ENCODE assay signal across 14 cellular contexts in genomic region chr14:76191297-76191696, GRCh38. TPM values are rescaled to one million over a fixed set of nuclear protein-coding genes. Genes with fewer than 3 reads are reported as not detected.
DNase-seq lines count a peak whose midpoint lies in the region; ATAC-seq and TF ChIP-seq lines count a peak whose summit lies in the region.
"Had no signal": no experiment of that assay in that cellular context is flagged by ENCODE, and none has a peak within 500 bp of the region (broad histone marks: within the 10 kb centered on the region; RNA-seq: fewer than 3 reads in every experiment).

No MANE protein-coding gene starts in this region.

- H3F3A ChIP-seq in SK-N-SH (replicated peaks; ENCODE audit: insufficient read depth) = no peaks in the 10 kb centered on the region

- H3K79me2 ChIP-seq in OCI-LY7 (ENCODE audit: insufficient read depth, low read depth, low read length) (no peaks in the 10 kb centered on the region), SK-N-SH (ENCODE audit: insufficient read depth) (peaks cover 25% of the 10 kb centered on the region; the same call in 1 of the 2 replicates)

- H4K20me1 ChIP-seq in OCI-LY7 (ENCODE audit: insufficient read depth, low read length) = no peaks in the 10 kb centered on the region
- no peaks in the 10 kb centered on the region; the same call in 1 of the 2 replicates for H4K20me1 ChIP-seq in SK-N-SH (ENCODE audit: insufficient read depth)

- TF ChIP-seq RAD21 in SK-N-SH (IDR thresholded peaks at IDR 0.05; ENCODE audit: low read length) = no peak

- DNase-seq in OCI-LY7 (ENCODE audit: low spot score) = peak; percentile 8
- peak in 1 of 2 donors; percentile 7 for DNase-seq in heart right ventricle
- DNase-seq in stimulated activated naive B cell treated with anti-CD40 and anti-IgM and Interleukin-4, amounts not matched to agents 10 μg/mL and 1 μg/mL and 100 μg/mL, for 72 hours = no peak
- DNase-seq in WERI-Rb-1 = no peak
- DNase-seq in SK-N-SH = no peak
- DNase-seq in activated CD4-positive, CD25-positive, alpha-beta regulatory T cell treated with anti-CD3 and anti-CD28 coated beads, Interleukin-2, amount 50 U/mL, for 72 hours = no peak
- DNase-seq: CD8-positive, alpha-beta memory T cell; effector CD4-positive, alpha-beta T cell; H9; NCI-H1048; NCI-H446; stimulated activated CD4-positive, alpha-beta T cell treated with anti-CD3 and anti-CD28 coated beads, Interleukin-4, amount 100 ng/mL, for 1 hour had no signal

- H3K9me2 ChIP-seq in OCI-LY7 (ENCODE audit: insufficient read depth, low read length) (no peaks in the 10 kb centered on the region), SK-N-SH (no peaks in the 10 kb centered on the region)

- no peak overlapping the region for H2AFZ ChIP-seq in OCI-LY7 (ENCODE audit: low read length)
- H2AFZ ChIP-seq in SK-N-SH (ENCODE audit: low read depth) = no peak overlapping the region

- BruUV-seq in OCI-LY7 (replicated peaks; lab: Mats Ljungman, UMichigan) = no TSS peak

- H3K36me3 ChIP-seq in OCI-LY7 (ENCODE audit: insufficient read depth, low read length) = peaks cover 93% of the 10 kb centered on the region
- H3K36me3 ChIP-seq in heart right ventricle = peaks cover 0 to 98% (median 21%) of the 10 kb centered on the region in 9 donors
- H3K36me3 ChIP-seq in WERI-Rb-1 = peaks cover 47% of the 10 kb centered on the region
- peaks cover 72 to 78% of the 10 kb centered on the region in 2 experiments for H3K36me3 ChIP-seq in SK-N-SH (replicated peaks in 1 of 2; ENCODE audit: control insufficient read depth in 1 of 2, insufficient read depth in 2 of 2, low read length in 1 of 2)

- 83 to 90% methylated on average over 2 of the region's 2 CpGs for WGBS in heart right ventricle, 2 donors
- WGBS in SK-N-SH (ENCODE audit: low lambda C conversion rate) = 91% methylated on average over 2 of the region's 2 CpGs

- no peak overlapping the region for H3K4me3 Mint-ChIP-seq in stimulated activated naive B cell treated with anti-CD40 and anti-IgM and Interleukin-4, amounts not matched to agents 10 μg/mL and 1 μg/mL and 100 μg/mL, for 72 hours
- H3K4me3 Mint-ChIP-seq: brain; CD8-positive, alpha-beta memory T cell; H9 had no signal

- CTCF ChIA-PET in OCI-LY7 (lab: Charles Lee; ENCODE audit: unreplicated experiment) (no interaction called here), SK-N-SH (lab: Yijun Ruan, JAX) (interaction anchor here (1.2 to 1.8 kb wide), 2 partner anchors 10 to 31 kb away, joined by 3 to 8 read pairs; no protein-coding TSS in a partner anchor)

- POLR2A ChIA-PET in OCI-LY7 (lab: Charles Lee) (interaction anchor here (0.7 kb wide), 3 partner anchors 17 to 516 kb away, joined by 4 to 5 read pairs (median 4); no protein-coding TSS in a partner anchor), SK-N-SH (lab: Yijun Ruan, JAX) (no interaction called here)

- no peak overlapping the region for H3K27ac ChIP-seq in OCI-LY7 (ENCODE audit: low read depth, low read length, poor library complexity, severe bottlenecking)
- H3K27ac ChIP-seq in heart right ventricle = peak overlapping the region in 1 of 10 donors; percentile 55
- no peak overlapping the region for H3K27ac ChIP-seq in WERI-Rb-1
- H3K27ac ChIP-seq in SK-N-SH (ENCODE audit: low read depth in 2 of 2, low read length in 1 of 2) = no peak overlapping the region

- TF ChIP-seq CTCF in OCI-LY7 (conservative IDR thresholded peaks at IDR 0.05; ENCODE audit: low read length) = no peak
- TF ChIP-seq CTCF in heart right ventricle (IDR thresholded peaks at IDR 0.05) = no peak
- TF ChIP-seq CTCF in WERI-Rb-1 (IDR thresholded peaks at IDR 0.05; ENCODE audit: low read depth, low read length) = no peak
- TF ChIP-seq CTCF in SK-N-SH (IDR thresholded peaks at IDR 0.05) = no peak

- no peak for TF ChIP-seq EP300 in SK-N-SH (IDR thresholded peaks at IDR 0.05; ENCODE audit: borderline replicate concordance in 1 of 2, low read depth in 1 of 2, low read length in 1 of 2)

- H3K4me3 ChIP-seq in OCI-LY7 (ENCODE audit: low read depth, low read length, poor library complexity, severe bottlenecking) (no peak overlapping the region), heart right ventricle (no peak overlapping the region), WERI-Rb-1 (ENCODE audit: low read depth, low read length) (no peak overlapping the region), SK-N-SH (ENCODE audit: low read depth in 2 of 2, low read length in 1 of 2) (no peak overlapping the region)

- peak; percentile 33 for ATAC-seq in GM18868 (IDR thresholded peaks at IDR 0.05; ENCODE audit: unreplicated experiment)
- peak in 6 of 8 donors; percentile 47 to 82 (median 64) for ATAC-seq in heart right ventricle
- ATAC-seq in stimulated activated naive B cell treated with anti-CD40 and anti-IgM and Interleukin-4, amounts not matched to agents 10 μg/mL and 1 μg/mL and 100 μg/mL, for 72 hours (replicated peaks) = peak in 1 of 2 donors; percentile 42

- intact Hi-C loops in OCI-LY7 (cut with micrococcal nuclease; ENCODE audit: unreplicated experiment) = no loop called here
- intact Hi-C loops in heart right ventricle (cut with DNase I) = no loop called here

- H3K9ac ChIP-seq in SK-N-SH = no peak overlapping the region

- H3K9me3 ChIP-seq in OCI-LY7 (ENCODE audit: low read length) = no peaks in the 10 kb centered on the region
- no peaks in the 10 kb centered on the region for H3K9me3 ChIP-seq in heart right ventricle
- no peaks in the 10 kb centered on the region for H3K9me3 ChIP-seq in WERI-Rb-1 (ENCODE audit: severe bottlenecking)
- H3K9me3 ChIP-seq in SK-N-SH = no peaks in the 10 kb centered on the region

- no peaks in the 10 kb centered on the region for H3K9me3 Mint-ChIP-seq in stimulated activated naive B cell treated with anti-CD40 and anti-IgM and Interleukin-4, amounts not matched to agents 10 μg/mL and 1 μg/mL and 100 μg/mL, for 72 hours
- H3K9me3 Mint-ChIP-seq: CD8-positive, alpha-beta memory T cell; H9 had no signal

- H3K4me2 ChIP-seq in OCI-LY7 (ENCODE audit: low read length) (peak overlapping the region; percentile 31), SK-N-SH (no peak overlapping the region)

- peak overlapping the region; percentile 21 for H3K27ac Mint-ChIP-seq in stimulated activated naive B cell treated with anti-CD40 and anti-IgM and Interleukin-4, amounts not matched to agents 10 μg/mL and 1 μg/mL and 100 μg/mL, for 72 hours
- H3K27ac Mint-ChIP-seq: brain had no signal

- H3K27me3 Mint-ChIP-seq in stimulated activated naive B cell treated with anti-CD40 and anti-IgM and Interleukin-4, amounts not matched to agents 10 μg/mL and 1 μg/mL and 100 μg/mL, for 72 hours = no peaks in the 10 kb centered on the region
- H3K27me3 Mint-ChIP-seq: brain; CD8-positive, alpha-beta memory T cell had no signal

- H3K36me3 Mint-ChIP-seq in stimulated activated naive B cell treated with anti-CD40 and anti-IgM and Interleukin-4, amounts not matched to agents 10 μg/mL and 1 μg/mL and 100 μg/mL, for 72 hours = peaks cover 31 to 44% of the 10 kb centered on the region in 2 donors

- H3K4me1 ChIP-seq in OCI-LY7 (ENCODE audit: insufficient read depth, low read length, poor library complexity, severe bottlenecking) (peaks cover 24% of the 10 kb centered on the region), heart right ventricle (peaks cover 0 to 17% (median 0%) of the 10 kb centered on the region in 9 donors), SK-N-SH (ENCODE audit: control insufficient read depth in 1 of 2, insufficient read depth in 2 of 2, low read depth in 1 of 2, low read length in 1 of 2) (peaks cover 0 to 10% of the 10 kb centered on the region in 2 experiments; a peak in 2 of 4 replicates)

- peaks cover 16 to 44% of the 10 kb centered on the region in 2 donors for H3K4me1 Mint-ChIP-seq in stimulated activated naive B cell treated with anti-CD40 and anti-IgM and Interleukin-4, amounts not matched to agents 10 μg/mL and 1 μg/mL and 100 μg/mL, for 72 hours

- H3K27me3 ChIP-seq in heart right ventricle = no peaks in the 10 kb centered on the region
- H3K27me3 ChIP-seq in WERI-Rb-1 (ENCODE audit: insufficient read depth, low read depth, severe bottlenecking) = no peaks in the 10 kb centered on the region
- no peaks in the 10 kb centered on the region for H3K27me3 ChIP-seq in SK-N-SH (ENCODE audit: insufficient read depth)

TF ChIP-seq in SK-N-SH, 30 proteins besides CTCF, POLR2A, EP300 and RAD21 (continues in another document):
- no peak for TF ChIP-seq JUND (IDR thresholded peaks at IDR 0.05)
- TF ChIP-seq RXRA (IDR thresholded peaks at IDR 0.05; ENCODE audit: borderline replicate concordance, low read depth) = no peak
- TF ChIP-seq REST (IDR thresholded peaks at IDR 0.05; ENCODE audit: low read depth, low read length) = no peak

RNA-seq across cellular contexts. Expression of gene GPATCH2L, which starts 39.6 kb away (rescaled TPM):
- 41.9 and 70.4 TPM in 2 replicates for total RNA-seq in OCI-LY7 (2014; rRNA removed; shearing (Covaris generic))
- 59.0 and 67.2 TPM in 2 replicates for total RNA-seq in OCI-LY7 (2022)
- total RNA-seq in heart right ventricle = 10 to 100 TPM; 20.1 to 27.9 (median 25.1) TPM
- polyA plus RNA-seq in heart right ventricle = 1 to 10 TPM; 4.6 to 5.3 TPM
- polyA plus RNA-seq in SK-N-SH (2012; rRNA removed) = 17.7 and 28.5 TPM in 2 replicates
- 11.7 and 15.1 TPM in 2 replicates for polyA plus RNA-seq in SK-N-SH (2012; cell fraction: cytosol; rRNA removed)
- 60.5 and 61.7 TPM in 2 replicates for polyA plus RNA-seq in SK-N-SH (2012; cell fraction: nucleus; rRNA removed)
